Comparison of ENCODE assay signal across 23 cellular contexts in the genomic region with DNA sequence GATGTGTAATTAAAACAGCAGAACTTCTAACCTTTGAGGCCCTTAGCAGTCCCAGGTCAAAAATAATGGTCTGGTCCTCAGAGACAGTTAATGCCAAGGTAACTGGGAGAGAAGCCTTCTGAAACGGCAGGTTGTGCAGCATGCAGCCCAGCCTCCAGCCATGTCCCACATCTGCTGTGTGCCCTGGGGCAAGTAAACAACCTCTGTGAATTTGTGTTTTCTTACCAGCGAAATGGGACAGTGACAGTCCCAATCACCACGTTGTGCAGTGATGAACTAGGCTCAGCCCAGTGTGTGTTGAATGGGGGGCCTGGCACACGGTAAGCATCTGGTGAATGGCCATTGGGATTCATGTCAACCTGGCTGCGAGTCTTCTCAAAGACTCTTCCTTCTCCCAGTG.
DNase-seq lines count a peak whose midpoint lies in the region.
"Had no signal": no experiment of that assay in that cellular context is flagged by ENCODE, and none has a peak within 500 bp of the region (broad histone marks: within the 10 kb centered on the region; RNA-seq: fewer than 3 reads in every experiment).

No MANE protein-coding gene starts in this region.

- H3K79me2 ChIP-seq in trophoblast cell (ENCODE audit: control insufficient read depth, insufficient read depth, low read length, poor library complexity): no peaks in the 10 kb centered on the region

- H2BK5ac ChIP-seq in neuronal stem cell (ENCODE audit: low read length) (no peak overlapping the region), trophoblast cell (ENCODE audit: low read depth, low read length, poor library complexity) (no peak overlapping the region)

- H4K8ac ChIP-seq in neuronal stem cell (ENCODE audit: low read depth, low read length) (no peak overlapping the region), trophoblast cell (ENCODE audit: low read depth, low read length) (no peak overlapping the region)

- H2AFZ ChIP-seq in neuronal stem cell (ENCODE audit: low read length): no peak overlapping the region
- H2AFZ ChIP-seq in trophoblast cell (ENCODE audit: insufficient read depth, low read length, poor library complexity): no peak overlapping the region

- no peaks in the 10 kb centered on the region for H3K79me1 ChIP-seq in neuronal stem cell (ENCODE audit: low read depth, low read length)
- H3K79me1 ChIP-seq in trophoblast cell (ENCODE audit: low read length): no peaks in the 10 kb centered on the region

- DNase-seq in activated effector memory CD4-positive, alpha-beta T cell treated with anti-CD3 and anti-CD28 coated beads, Interleukin-2, amount 50 U/mL, for 16 hours: peak; percentile 17
- no peak for DNase-seq in activated effector memory CD4-positive, alpha-beta T cell treated with Interleukin-2 at 50 U/mL for 16 hours
- no peak for DNase-seq in neuronal stem cell (ENCODE audit: low spot score)
- peak; percentile 66 to 92 for DNase-seq in trophoblast cell
- DNase-seq in CD4-positive, alpha-beta memory T cell: no peak
- no peak for DNase-seq in NK-92 (lab: John Stamatoyannopoulos, UW; ENCODE audit: unreplicated experiment)
- DNase-seq in SIG-M5 treated with dmso at 0.1 percent for 504 hours (lab: John Stamatoyannopoulos, UW; ENCODE audit: unreplicated experiment): no peak
- DNase-seq: AML-193; CD4-positive, alpha-beta T cell; CD8-positive, alpha-beta memory T cell; COR-L47; DMS 273 treated with DMSO at 0.1 percent for 48 hours; DMS153; DMS53; DMS79; DND-41; EL; GF-D8 had no signal

- H3K4me2 ChIP-seq in neuronal stem cell (ENCODE audit: insufficient read depth, low read length, poor library complexity, severe bottlenecking): no peak overlapping the region
- no peak overlapping the region for H3K4me2 ChIP-seq in trophoblast cell (ENCODE audit: low read length)
- H3K4me2 ChIP-seq: A549; BLaER1 treated with 17β-estradiol and CSF1 and Interleukin-3, amounts not matched to agents 10 nM and 100 nM had no signal

- no peak overlapping the region for H2BK12ac ChIP-seq in neuronal stem cell (ENCODE audit: low read length)
- no peak overlapping the region for H2BK12ac ChIP-seq in trophoblast cell (ENCODE audit: low read length)

- POLR2A ChIA-PET in CD4-positive, alpha-beta memory T cell (lab: Charles Lee; ENCODE audit: partially characterized antibody): no interaction called here

- no CpG with 5 or more reads among the region's 5 CpGs for WGBS in neuronal stem cell (ENCODE audit: extremely low coverage in 2 of 2, insufficient read length in 2 of 2, insufficient replicate concordance in 1 of 2), 2 donors
- no CpG with 5 or more reads among the region's 5 CpGs for WGBS in trophoblast cell (ENCODE audit: extremely low coverage, insufficient coverage, insufficient read length)

- H3K18ac ChIP-seq in neuronal stem cell (ENCODE audit: low read length): no peak overlapping the region
- H3K18ac ChIP-seq in trophoblast cell (ENCODE audit: low read length): no peak overlapping the region

- H3K36me3 Mint-ChIP-seq in CD4-positive, alpha-beta memory T cell: no peaks in the 10 kb centered on the region
- H3K36me3 Mint-ChIP-seq: CD8-positive, alpha-beta memory T cell had no signal

- no peak overlapping the region for H2AK5ac ChIP-seq in neuronal stem cell (ENCODE audit: low read depth, low read length)
- no peak overlapping the region for H2AK5ac ChIP-seq in trophoblast cell (ENCODE audit: low read length)

- no peak overlapping the region for H4K91ac ChIP-seq in neuronal stem cell (ENCODE audit: low read depth, low read length, poor library complexity)
- no peak overlapping the region for H4K91ac ChIP-seq in trophoblast cell (ENCODE audit: low read depth, low read length)

- CTCF ChIA-PET in CD4-positive, alpha-beta memory T cell (lab: Charles Lee; ENCODE audit: partially characterized antibody): no interaction called here

- peaks cover 5 to 6% of the 10 kb centered on the region in 2 donors for H3K27me3 Mint-ChIP-seq in CD4-positive, alpha-beta memory T cell

- H3K36me3 ChIP-seq in neuronal stem cell (replicated peaks in 1 of 2; ENCODE audit: control insufficient read depth in 2 of 2, insufficient read depth in 2 of 2, low read length in 2 of 2) (no peaks in the 10 kb centered on the region), trophoblast cell (ENCODE audit: control insufficient read depth in 1 of 2, insufficient read depth in 2 of 2, low read length in 2 of 2) (no peaks in the 10 kb centered on the region)
- H3K36me3 ChIP-seq in CD4-positive, alpha-beta memory T cell (ENCODE audit: insufficient read depth, low read length): no peaks in the 10 kb centered on the region
- H3K36me3 ChIP-seq: BLaER1 treated with 17β-estradiol and CSF1 and Interleukin-3, amounts not matched to agents 10 nM and 100 nM had no signal

- H3K9ac ChIP-seq in neuronal stem cell (ENCODE audit: low read depth, low read length, poor library complexity) (no peak overlapping the region), trophoblast cell (ENCODE audit: low read length) (no peak overlapping the region)
- H3K9ac ChIP-seq: BLaER1 treated with 17β-estradiol and CSF1 and Interleukin-3, amounts not matched to agents 10 nM and 100 nM had no signal

- H3K4me1 ChIP-seq in neuronal stem cell (ENCODE audit: control insufficient read depth in 2 of 2, insufficient read depth in 1 of 2, low read depth in 1 of 2, low read length in 2 of 2): no peaks in the 10 kb centered on the region
- H3K4me1 ChIP-seq in trophoblast cell (ENCODE audit: control insufficient read depth in 1 of 2, insufficient read depth in 2 of 2, low read length in 2 of 2): no peaks in the 10 kb centered on the region
- no peaks in the 10 kb centered on the region for H3K4me1 ChIP-seq in CD4-positive, alpha-beta memory T cell (ENCODE audit: insufficient read depth, low read length)
- H3K4me1 ChIP-seq: BLaER1 treated with 17β-estradiol and CSF1 and Interleukin-3, amounts not matched to agents 10 nM and 100 nM had no signal

- H3K27ac ChIP-seq in neuronal stem cell (replicated peaks; ENCODE audit: low read length) (no peak overlapping the region), trophoblast cell (ENCODE audit: low read depth, low read length) (no peak overlapping the region)
- H3K27ac ChIP-seq in CD4-positive, alpha-beta memory T cell (ENCODE audit: low read depth, low read length): no peak overlapping the region
- H3K27ac ChIP-seq: 22Rv1; A549; BLaER1 treated with 17β-estradiol and CSF1 and Interleukin-3, amounts not matched to agents 10 nM and 100 nM; C4-2B had no signal

- no peak overlapping the region for H3K4me3 Mint-ChIP-seq in CD4-positive, alpha-beta memory T cell
- H3K4me3 Mint-ChIP-seq: B cell; CD4-positive, alpha-beta T cell; CD8-positive, alpha-beta memory T cell had no signal

- peak overlapping the region; percentile 56 for H3K23ac ChIP-seq in neuronal stem cell (ENCODE audit: low read depth, low read length, poor library complexity)
- H3K23ac ChIP-seq in trophoblast cell (ENCODE audit: low read length): no peak overlapping the region

- H4K12ac ChIP-seq in trophoblast cell (ENCODE audit: low read depth, low read length): no peak overlapping the region

- H3K27me3 ChIP-seq in neuronal stem cell (ENCODE audit: control insufficient read depth in 3 of 3, insufficient read depth in 3 of 3, low read depth in 1 of 3, low read length in 3 of 3) (no peaks in the 10 kb centered on the region), trophoblast cell (ENCODE audit: insufficient read depth, low read length) (no peaks in the 10 kb centered on the region)
- H3K27me3 ChIP-seq in CD4-positive, alpha-beta memory T cell (ENCODE audit: insufficient read depth, low read length): no peaks in the 10 kb centered on the region
- H3K27me3 ChIP-seq: BLaER1 treated with 17β-estradiol and CSF1 and Interleukin-3, amounts not matched to agents 10 nM and 100 nM had no signal

- H3K4ac ChIP-seq in neuronal stem cell (ENCODE audit: low read length): no peak overlapping the region
- no peak overlapping the region for H3K4ac ChIP-seq in trophoblast cell (ENCODE audit: low read depth, low read length)

- no peaks in the 10 kb centered on the region for H3K9me3 ChIP-seq in neuronal stem cell (replicated peaks in 1 of 2; ENCODE audit: control insufficient read depth in 2 of 2, insufficient read depth in 1 of 2, low read depth in 1 of 2, low read length in 2 of 2)
- no peaks in the 10 kb centered on the region for H3K9me3 ChIP-seq in trophoblast cell (ENCODE audit: insufficient read depth, low read depth, low read length)
- H3K9me3 ChIP-seq in CD4-positive, alpha-beta memory T cell (ENCODE audit: control insufficient read depth in 1 of 2, low read length in 2 of 2): no peaks in the 10 kb centered on the region
- H3K9me3 ChIP-seq: A549; BLaER1 treated with 17β-estradiol and CSF1 and Interleukin-3, amounts not matched to agents 10 nM and 100 nM had no signal

- H3K9me3 Mint-ChIP-seq in CD4-positive, alpha-beta memory T cell: peaks cover 0 to 3% (median 0%) of the 10 kb centered on the region in 8 donors
- H3K9me3 Mint-ChIP-seq: CD4-positive, alpha-beta T cell had no signal

- H2BK120ac ChIP-seq in neuronal stem cell (ENCODE audit: low read depth, low read length) (no peak overlapping the region), trophoblast cell (ENCODE audit: insufficient read depth, low read length, poor library complexity) (no peak overlapping the region)

- H2BK15ac ChIP-seq in neuronal stem cell (ENCODE audit: low read length): no peak overlapping the region

- H3K14ac ChIP-seq in neuronal stem cell (ENCODE audit: low read length): no peak overlapping the region
- no peak overlapping the region for H3K14ac ChIP-seq in trophoblast cell (ENCODE audit: low read length)

- intact Hi-C loops in CD4-positive, alpha-beta memory T cell (cut with micrococcal nuclease): no loop called here

- H3K4me3 ChIP-seq in neuronal stem cell (ENCODE audit: low read length in 2 of 2) (no peak overlapping the region), trophoblast cell (ENCODE audit: low read depth, low read length) (no peak overlapping the region)
- no peak overlapping the region for H3K4me3 ChIP-seq in CD4-positive, alpha-beta memory T cell (ENCODE audit: low read length in 2 of 2)
- H3K4me3 ChIP-seq: A549; BLaER1 treated with 17β-estradiol and CSF1 and Interleukin-3, amounts not matched to agents 10 nM and 100 nM had no signal

- no peaks in the 10 kb centered on the region for H3K4me1 Mint-ChIP-seq in CD4-positive, alpha-beta memory T cell
- H3K4me1 Mint-ChIP-seq: B cell; CD8-positive, alpha-beta memory T cell had no signal

- no peak overlapping the region for H3K27ac Mint-ChIP-seq in CD4-positive, alpha-beta memory T cell
- H3K27ac Mint-ChIP-seq: B cell; CD4-positive, alpha-beta T cell; CD8-positive, alpha-beta memory T cell had no signal

Comparison
In these comparisons a context has a peak if more than half of its experiments do, and no peak if none do; other contexts are left out.
1. DNase-seq: peak in activated effector memory CD4-positive, alpha-beta T cell treated with anti-CD3 and anti-CD28 coated beads, Interleukin-2, amount 50 U/mL, for 16 hours (single experiment) and trophoblast cell (2 of 2); none in activated effector memory CD4-positive, alpha-beta T cell treated with Interleukin-2 at 50 U/mL for 16 hours (single experiment), neuronal stem cell (single experiment), CD4-positive, alpha-beta memory T cell (0 of 5), NK-92 (single experiment) and SIG-M5 treated with dmso at 0.1 percent for 504 hours (single experiment).